ENCODE assay signal across 3 cellular contexts in the genomic region with DNA sequence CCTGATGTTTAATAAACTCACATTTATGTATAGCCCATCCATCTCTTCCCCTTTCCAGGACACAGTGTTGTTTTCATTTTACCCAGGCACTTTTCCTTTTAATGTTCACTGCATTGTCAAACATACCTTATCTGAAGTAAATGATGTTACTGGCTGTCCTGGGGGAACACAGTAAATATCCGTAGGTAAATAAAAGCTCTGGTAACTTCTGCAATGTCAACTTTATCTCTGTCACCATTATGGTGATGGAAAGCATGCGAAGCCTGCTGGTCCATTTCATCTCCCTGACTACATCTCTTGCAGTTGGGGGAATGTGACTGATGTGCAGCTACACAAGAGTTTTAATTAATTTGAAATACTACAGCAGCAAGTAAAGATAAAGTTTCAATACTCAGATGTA.
"Had no signal": no experiment of that assay in that cellular context is flagged by ENCODE, and none has a peak within 500 bp of the region (broad histone marks: within the 10 kb centered on the region; RNA-seq: fewer than 3 reads in every experiment).

No MANE protein-coding gene starts in this region.

- H3K4me3 ChIP-seq: GM12878 had no signal

- ATAC-seq: GM12878 had no signal

- DNase-seq: GDM1, GF-D8 had no signal
